15 cellular contexts compared by ENCODE assay signal in the genomic region with DNA sequence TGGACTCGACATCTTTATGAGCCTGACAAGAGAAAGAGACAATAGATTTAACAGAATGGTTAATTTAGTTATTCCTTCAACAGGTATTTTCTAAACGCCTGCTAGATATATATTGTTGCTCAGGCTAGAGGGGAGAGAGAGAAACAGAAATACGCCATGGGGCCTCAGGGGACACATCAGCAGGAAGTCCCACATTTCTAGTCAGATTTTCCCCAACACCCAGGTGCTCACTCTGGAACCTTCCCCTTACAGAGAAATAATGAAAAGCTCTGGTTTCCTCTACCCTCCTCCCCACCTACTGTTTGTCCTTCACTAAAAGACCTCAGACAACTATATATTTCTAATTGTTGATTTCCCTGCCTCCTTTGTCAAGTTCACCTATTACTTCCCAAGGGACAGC.
A peak's percentile ranks its signal among the peaks of the same experiment; 100 is the strongest.
DNase-seq lines count a peak whose midpoint lies in the region; ATAC-seq and TF ChIP-seq lines count a peak whose summit lies in the region.
"Had no signal": no experiment of that assay in that cellular context is flagged by ENCODE, and none has a peak within 500 bp of the region (broad histone marks: within the 10 kb centered on the region; RNA-seq: fewer than 3 reads in every experiment).

No MANE protein-coding gene starts in this region.

- no peak overlapping the region for H3K4me3 ChIP-seq in BLaER1 treated with 17β-estradiol and CSF1 and Interleukin-3, amounts not matched to agents 10 nM and 100 nM

- 0 out of 22 replicates have a peak, but pooled peaks cover 0 to 3% (median 0%) of the 10 kb centered on the region in 11 experiments for H3K9me3 ChIP-seq in BLaER1 treated with 17β-estradiol and CSF1 and Interleukin-3, amounts not matched to agents 10 nM and 100 nM (replicated peaks in 1 of 11)
- H3K9me3 ChIP-seq: BE2C had no signal

- no peak overlapping the region; a peak in 1 of 22 replicates for H3K27ac ChIP-seq in BLaER1 treated with 17β-estradiol and CSF1 and Interleukin-3, amounts not matched to agents 10 nM and 100 nM
- H3K27ac ChIP-seq: HL-60 had no signal

- peaks cover 0 to 40% (median 28%) of the 10 kb centered on the region in 10 experiments; a peak in 15 of 20 replicates for H3K4me1 ChIP-seq in BLaER1 treated with 17β-estradiol and CSF1 and Interleukin-3, amounts not matched to agents 10 nM and 100 nM
- H3K4me1 ChIP-seq: BE2C had no signal

- TF ChIP-seq CTCF in activated B cell treated with CpG ODN at 0.5 μM for 24 hours (IDR thresholded peaks at IDR 0.05), result no peak

- H3K4me1 Mint-ChIP-seq in activated B cell treated with CpG ODN at 0.5 μM for 24 hours, result peaks cover 29% of the 10 kb centered on the region
- peaks cover 40% of the 10 kb centered on the region for H3K4me1 Mint-ChIP-seq in stimulated activated memory B cell treated with anti-CD40 and anti-IgM and Interleukin-4, amounts not matched to agents 10 μg/mL and 1 μg/mL and 100 μg/mL, for 72 hours

- H3K27me3 Mint-ChIP-seq in activated B cell treated with CpG ODN at 0.5 μM for 24 hours, result no peaks in the 10 kb centered on the region
- H3K27me3 Mint-ChIP-seq in stimulated activated memory B cell treated with anti-CD40 and anti-IgM and Interleukin-4, amounts not matched to agents 10 μg/mL and 1 μg/mL and 100 μg/mL, for 72 hours, result no peaks in the 10 kb centered on the region
- H3K27me3 Mint-ChIP-seq: CD4-positive, alpha-beta T cell had no signal

- POLR2A ChIA-PET in activated B cell treated with CpG ODN at 0.5 μM for 24 hours (lab: Charles Lee), result no interaction called here

- H3K4me3 Mint-ChIP-seq in activated B cell treated with CpG ODN at 0.5 μM for 24 hours, result peak overlapping the region; percentile 38
- no peak overlapping the region for H3K4me3 Mint-ChIP-seq in stimulated activated memory B cell treated with anti-CD40 and anti-IgM and Interleukin-4, amounts not matched to agents 10 μg/mL and 1 μg/mL and 100 μg/mL, for 72 hours
- H3K4me3 Mint-ChIP-seq: CD4-positive, alpha-beta T cell; HFFc6 had no signal

- peak; percentile 53 for ATAC-seq in HG02610 (IDR thresholded peaks at IDR 0.05; ENCODE audit: unreplicated experiment)
- ATAC-seq in activated B cell treated with CpG ODN at 0.5 μM for 24 hours (ENCODE audit: low read depth), result peak; percentile 78
- peak; percentile 84 for ATAC-seq in stimulated activated memory B cell treated with anti-CD40 and anti-IgM and Interleukin-4, amounts not matched to agents 10 μg/mL and 1 μg/mL and 100 μg/mL, for 72 hours
- no peak for ATAC-seq in HG03159 (IDR thresholded peaks at IDR 0.05; ENCODE audit: unreplicated experiment)
- no peak for ATAC-seq in activated CD4-positive, CD25-positive, alpha-beta regulatory T cell treated with anti-CD3 and anti-CD28 coated beads, Interleukin-2, amount 50 U/mL, for 24 hours

- no peaks in the 10 kb centered on the region for H3K9me3 Mint-ChIP-seq in activated B cell treated with CpG ODN at 0.5 μM for 24 hours
- H3K9me3 Mint-ChIP-seq in stimulated activated memory B cell treated with anti-CD40 and anti-IgM and Interleukin-4, amounts not matched to agents 10 μg/mL and 1 μg/mL and 100 μg/mL, for 72 hours, result no peaks in the 10 kb centered on the region
- H3K9me3 Mint-ChIP-seq: CD4-positive, alpha-beta T cell; HFFc6 had no signal

- no peak overlapping the region for H3K9ac ChIP-seq in BLaER1 treated with 17β-estradiol and CSF1 and Interleukin-3, amounts not matched to agents 10 nM and 100 nM

- CTCF ChIA-PET in activated B cell treated with CpG ODN at 0.5 μM for 24 hours (lab: Charles Lee), result no interaction called here

- DNase-seq in activated B cell treated with CpG ODN at 0.5 μM for 24 hours (no peak), COR-L47 (lab: John Stamatoyannopoulos, UW) (no peak)
- DNase-seq: BE2C; CD4-positive, alpha-beta T cell; DMS79; HCEC 1CT; HFFc6; Kasumi-1; KBM-7 had no signal

- no peaks in the 10 kb centered on the region for H4K20me1 ChIP-seq in BLaER1 treated with 17β-estradiol and CSF1 and Interleukin-3, amounts not matched to agents 10 nM and 100 nM

- peak overlapping the region; percentile 50 for H3K27ac Mint-ChIP-seq in activated B cell treated with CpG ODN at 0.5 μM for 24 hours
- peak overlapping the region; percentile 84 for H3K27ac Mint-ChIP-seq in stimulated activated memory B cell treated with anti-CD40 and anti-IgM and Interleukin-4, amounts not matched to agents 10 μg/mL and 1 μg/mL and 100 μg/mL, for 72 hours
- H3K27ac Mint-ChIP-seq: CD4-positive, alpha-beta T cell; HFFc6 had no signal

- H3K4me2 ChIP-seq in BLaER1 treated with 17β-estradiol and CSF1 and Interleukin-3, amounts not matched to agents 10 nM and 100 nM, result peak overlapping the region in 8 of 11 experiments; percentile 32 to 69 (median 60); a peak in 16 of 22 replicates

- no peaks in the 10 kb centered on the region for H3K27me3 ChIP-seq in BLaER1 treated with 17β-estradiol and CSF1 and Interleukin-3, amounts not matched to agents 10 nM and 100 nM

- no peaks in the 10 kb centered on the region for H3K36me3 ChIP-seq in BLaER1 treated with 17β-estradiol and CSF1 and Interleukin-3, amounts not matched to agents 10 nM and 100 nM
- H3K36me3 ChIP-seq: BE2C had no signal

- no peaks in the 10 kb centered on the region for H3K36me3 Mint-ChIP-seq in activated B cell treated with CpG ODN at 0.5 μM for 24 hours (ENCODE audit: low read depth)
- no peaks in the 10 kb centered on the region for H3K36me3 Mint-ChIP-seq in stimulated activated memory B cell treated with anti-CD40 and anti-IgM and Interleukin-4, amounts not matched to agents 10 μg/mL and 1 μg/mL and 100 μg/mL, for 72 hours

- intact Hi-C loops in activated B cell treated with CpG ODN at 0.5 μM for 24 hours (cut with micrococcal nuclease), result no loop called here

Comparison
In these comparisons a context has a peak if more than half of its experiments do, and no peak if none do; other contexts are left out.
1. ATAC-seq: peak in HG02610 (single experiment), activated B cell treated with CpG ODN at 0.5 μM for 24 hours (single experiment) and stimulated activated memory B cell treated with anti-CD40 and anti-IgM and Interleukin-4, amounts not matched to agents 10 μg/mL and 1 μg/mL and 100 μg/mL, for 72 hours (single experiment); none in HG03159 (single experiment) and activated CD4-positive, CD25-positive, alpha-beta regulatory T cell treated with anti-CD3 and anti-CD28 coated beads, Interleukin-2, amount 50 U/mL, for 24 hours (0 of 2).